ENCODE assay signal across 18 cellular contexts in the genomic region with DNA sequence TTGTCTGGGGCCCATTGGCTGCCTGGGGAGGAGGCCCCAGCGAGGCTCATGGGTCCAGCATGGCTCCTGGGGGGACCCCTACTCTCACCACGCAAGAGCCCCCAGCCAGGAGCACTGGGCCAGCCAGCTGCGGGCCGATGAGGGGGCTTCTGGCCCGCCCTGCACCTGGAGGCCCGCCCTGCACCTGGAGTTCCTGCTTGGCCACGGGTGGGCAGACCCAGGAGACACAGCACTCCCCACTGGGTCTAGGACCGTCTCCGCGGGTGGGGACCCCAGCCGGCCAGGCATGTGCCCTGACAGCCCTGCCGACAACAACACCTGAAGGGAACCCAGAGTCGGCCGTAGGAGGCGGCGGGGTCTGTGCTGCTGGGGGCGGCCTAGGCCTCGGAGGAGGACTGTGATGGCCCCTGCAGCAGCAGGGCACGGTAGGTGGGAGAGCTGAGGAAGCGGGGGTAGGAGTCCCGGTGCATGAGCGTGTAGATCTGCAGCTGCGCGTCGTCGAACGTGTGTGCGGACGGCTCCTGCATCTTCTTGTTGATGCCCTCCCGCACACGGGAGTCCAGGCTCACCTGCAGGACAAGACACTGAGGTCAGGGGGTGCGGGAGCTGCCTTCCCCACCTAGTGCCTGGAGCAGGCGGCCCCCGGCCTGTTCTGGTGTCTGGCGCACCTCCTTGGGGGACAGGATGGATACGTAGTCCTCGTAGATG. TPM values are rescaled to one million over a fixed set of nuclear protein-coding genes. Genes with fewer than 3 reads are reported as not detected.
DNase-seq lines count a peak whose midpoint lies in the region; ATAC-seq and TF ChIP-seq lines count a peak whose summit lies in the region.
"Had no signal": no experiment of that assay in that cellular context is flagged by ENCODE, and none has a peak within 500 bp of the region (broad histone marks: within the 10 kb centered on the region; RNA-seq: fewer than 3 reads in every experiment).

No MANE protein-coding gene starts in this region.

- peaks cover 22% of the 10 kb centered on the region for H3K36me3 Mint-ChIP-seq in activated CD8-positive, alpha-beta memory T cell treated with anti-CD3 and anti-CD28 coated beads, Interleukin-2, amount 10 ng/mL, durations not matched to agents 7 days and 5 days

- H3K4me1 Mint-ChIP-seq in activated CD8-positive, alpha-beta memory T cell treated with anti-CD3 and anti-CD28 coated beads, Interleukin-2, amount 10 ng/mL, durations not matched to agents 7 days and 5 days, result peaks cover 35% of the 10 kb centered on the region

- peak overlapping the region; percentile 23 for H3K27ac Mint-ChIP-seq in activated CD8-positive, alpha-beta memory T cell treated with anti-CD3 and anti-CD28 coated beads, Interleukin-2, amount 10 ng/mL, durations not matched to agents 7 days and 5 days

- H3K79me1 ChIP-seq in IMR-90 (ENCODE audit: low read depth in 1 of 2, low read length in 2 of 2) (peaks cover 3 to 5% of the 10 kb centered on the region in 2 experiments; a peak in 3 of 4 replicates), mesenchymal stem cell (replicated peaks; ENCODE audit: low read length, poor library complexity, severe bottlenecking) (peaks cover 20% of the 10 kb centered on the region)

- no peak for DNase-seq in activated CD8-positive, alpha-beta memory T cell treated with anti-CD3 and anti-CD28 coated beads, Interleukin-2, amount 10 ng/mL, durations not matched to agents 7 days and 5 days
- no peak for DNase-seq in activated CD8-positive, alpha-beta memory T cell treated with anti-CD3 and anti-CD28 coated beads, Interleukin-2, amount 50 U/mL, for 48 hours
- no peak for DNase-seq in IMR-90
- no peak for DNase-seq in mesenchymal stem cell
- no peak for DNase-seq in SHP77 treated with DMSO at 0.1 percent for 48 hours (lab: John Stamatoyannopoulos, UW)
- DNase-seq: C1 segment of cervical spinal cord, DMS79 treated with DMSO at 0.1 percent for 48 hours, GM23248, Kasumi-1, MM.1S, NCI-H1092 treated with DMSO at 0.1 percent for 48 hours, NCI-H2081 treated with DMSO at 0.1 percent for 48 hours, NCI-H510A treated with DMSO at 0.1 percent for 48 hours, SHP77 had no signal

- H3K4me2 ChIP-seq in IMR-90 (ENCODE audit: low read depth, low read length) (no peak overlapping the region), mesenchymal stem cell (ENCODE audit: low read length, poor library complexity, severe bottlenecking) (no peak overlapping the region)

- no peak for TF ChIP-seq POLR2A in IMR-90 (IDR thresholded peaks at IDR 0.05; ENCODE audit: low read depth, low read length)

- H3K36me3 ChIP-seq in IMR-90 (ENCODE audit: control insufficient read depth, insufficient read depth, low read length) (peaks cover 26% of the 10 kb centered on the region; the same call in 1 of the 2 replicates), mesenchymal stem cell (ENCODE audit: control insufficient read depth in 1 of 2, insufficient read depth in 2 of 2, low read depth in 1 of 2, low read length in 2 of 2) (peaks cover 17 to 75% of the 10 kb centered on the region in 2 experiments)

- no peaks in the 10 kb centered on the region for H3K9me3 ChIP-seq in IMR-90 (ENCODE audit: control insufficient read depth, insufficient read depth, low read length)
- no peaks in the 10 kb centered on the region for H3K9me3 ChIP-seq in mesenchymal stem cell (ENCODE audit: control insufficient read depth, low read length)

- no peak overlapping the region for H2BK120ac ChIP-seq in IMR-90 (ENCODE audit: low read depth, low read length)
- no peak overlapping the region for H2BK120ac ChIP-seq in mesenchymal stem cell (ENCODE audit: low read depth, low read length)

- TF ChIP-seq CTCF in IMR-90 (conservative IDR thresholded peaks at IDR 0.05; ENCODE audit: low read depth, low read length), result no peak

- H3K14ac ChIP-seq in IMR-90 (replicated peaks; ENCODE audit: low read depth, low read length), result no peak overlapping the region
- no peak overlapping the region for H3K14ac ChIP-seq in mesenchymal stem cell (ENCODE audit: low read length in 2 of 2)

- H2AFZ ChIP-seq in IMR-90 (replicated peaks; ENCODE audit: low read length, poor library complexity), result no peak overlapping the region
- no peak overlapping the region for H2AFZ ChIP-seq in mesenchymal stem cell (ENCODE audit: low read depth, low read length)
- H2AFZ ChIP-seq: GM23248 had no signal

- H4K8ac ChIP-seq in IMR-90 (ENCODE audit: low read depth in 2 of 2, low read length in 2 of 2), result no peak overlapping the region
- H4K8ac ChIP-seq in mesenchymal stem cell (ENCODE audit: low read length), result no peak overlapping the region

- TF ChIP-seq RAD21 in IMR-90 (IDR thresholded peaks at IDR 0.05; ENCODE audit: low read length), result no peak

- H2BK20ac ChIP-seq in IMR-90 (ENCODE audit: low read depth, low read length), result no peak overlapping the region

- no peak overlapping the region for H3K23ac ChIP-seq in IMR-90 (ENCODE audit: low read depth, low read length)
- H3K23ac ChIP-seq in mesenchymal stem cell (ENCODE audit: low read length in 2 of 2), result no peak overlapping the region

- H4K91ac ChIP-seq in IMR-90 (ENCODE audit: insufficient read depth, low read depth, low read length), result no peak overlapping the region
- H4K91ac ChIP-seq in mesenchymal stem cell (ENCODE audit: low read length), result peak overlapping the region; percentile 25

- no peak overlapping the region for H3K18ac ChIP-seq in IMR-90 (ENCODE audit: low read depth, low read length)
- no peak overlapping the region for H3K18ac ChIP-seq in mesenchymal stem cell (ENCODE audit: low read depth in 1 of 2, low read length in 2 of 2)

- no peaks in the 10 kb centered on the region for H3K9me3 Mint-ChIP-seq in activated CD8-positive, alpha-beta memory T cell treated with anti-CD3 and anti-CD28 coated beads, Interleukin-2, amount 10 ng/mL, durations not matched to agents 7 days and 5 days (ENCODE audit: low read depth)

- no peak overlapping the region for H4K5ac ChIP-seq in IMR-90 (ENCODE audit: low read depth, low read length)

- H3K27me3 ChIP-seq in IMR-90 (ENCODE audit: control insufficient read depth, insufficient read depth, low read length) (no peaks in the 10 kb centered on the region), mesenchymal stem cell (ENCODE audit: control insufficient read depth in 1 of 2, insufficient read depth in 1 of 2, low read length in 2 of 2) (no peaks in the 10 kb centered on the region)

- CTCF ChIA-PET in activated CD8-positive, alpha-beta memory T cell treated with anti-CD3 and anti-CD28 coated beads, Interleukin-2, amount 10 ng/mL, durations not matched to agents 7 days and 5 days (lab: Charles Lee), result interaction anchor here (1.3 kb wide), 1 partner anchor 93 kb away, joined by 4 read pairs; a partner anchor contains a TSS
- CTCF ChIA-PET in IMR-90 (lab: Yijun Ruan, JAX), result interaction anchor here (0.6 kb wide), 1 partner anchor 65 kb away, joined by 3 read pairs; no protein-coding TSS in a partner anchor

- intact Hi-C loops in IMR-90 (cut with micrococcal nuclease), result no loop called here

- H3K4ac ChIP-seq in IMR-90 (ENCODE audit: low read depth, low read length) (no peak overlapping the region), mesenchymal stem cell (ENCODE audit: low read depth in 1 of 2, low read length in 2 of 2) (no peak overlapping the region)

- dilution Hi-C loops in IMR-90 (cut with HindIII; ENCODE audit: low sequenced_read_pairs, unreplicated experiment), result no loop called here

- H3K4me3 Mint-ChIP-seq in activated CD8-positive, alpha-beta memory T cell treated with anti-CD3 and anti-CD28 coated beads, Interleukin-2, amount 10 ng/mL, durations not matched to agents 7 days and 5 days, result no peak overlapping the region

- H3K9ac ChIP-seq in IMR-90 (ENCODE audit: low read depth, low read length) (no peak overlapping the region), mesenchymal stem cell (ENCODE audit: low read length) (no peak overlapping the region)
- H3K9ac ChIP-seq: GM23248 had no signal

- no peak overlapping the region for H3K27ac ChIP-seq in IMR-90 (ENCODE audit: insufficient read depth, low read length)
- no peak overlapping the region for H3K27ac ChIP-seq in mesenchymal stem cell (ENCODE audit: low read length, poor library complexity, severe bottlenecking)
- H3K27ac ChIP-seq: GM23248 had no signal

- H3K56ac ChIP-seq in IMR-90 (ENCODE audit: extremely low read depth, insufficient read depth, low read length), result no peak overlapping the region

- no peaks in the 10 kb centered on the region for H3K9me1 ChIP-seq in IMR-90 (ENCODE audit: insufficient read depth, low read length)

- 89% methylated on average over 13 of the region's 37 CpGs; no CpG with 5 or more reads in 1 of the 2 experiments for WGBS in IMR-90 (ENCODE audit: extremely low coverage in 2 of 2, insufficient read length in 1 of 2), 2 experiments
- 97% methylated on average over 37 of the region's 37 CpGs for WGBS in mesenchymal stem cell

- H2AK5ac ChIP-seq in IMR-90 (ENCODE audit: low read depth, low read length) (no peak overlapping the region), mesenchymal stem cell (ENCODE audit: low read length, severe bottlenecking) (no peak overlapping the region)

- no TSS peak for BruUV-seq in IMR-90 (replicated peaks; lab: Mats Ljungman, UMichigan)

- peak overlapping the region; percentile 65 for H2AK9ac ChIP-seq in IMR-90 (replicated peaks; ENCODE audit: low read depth, low read length, poor library complexity)

- H2BK5ac ChIP-seq in IMR-90 (ENCODE audit: low read depth, low read length, poor library complexity, severe bottlenecking), result no peak overlapping the region
- H2BK5ac ChIP-seq in mesenchymal stem cell (ENCODE audit: low read depth, low read length, poor library complexity, severe bottlenecking), result no peak overlapping the region

- no peaks in the 10 kb centered on the region; the same call in none of the 2 replicates for H4K20me1 ChIP-seq in IMR-90 (ENCODE audit: insufficient read depth, low read length)

- no peaks in the 10 kb centered on the region for H3K27me3 Mint-ChIP-seq in activated CD8-positive, alpha-beta memory T cell treated with anti-CD3 and anti-CD28 coated beads, Interleukin-2, amount 10 ng/mL, durations not matched to agents 7 days and 5 days

- H3K4me1 ChIP-seq in IMR-90 (ENCODE audit: control insufficient read depth, insufficient read depth, low read length) (peaks cover 6% of the 10 kb centered on the region), mesenchymal stem cell (ENCODE audit: control insufficient read depth, insufficient read depth, low read depth, low read length) (peaks cover 21% of the 10 kb centered on the region)

- H3K4me3 ChIP-seq in IMR-90 (ENCODE audit: insufficient read depth, low read depth, low read length) (no peak overlapping the region), mesenchymal stem cell (ENCODE audit: insufficient read depth in 1 of 2, low read depth in 1 of 2, low read length in 2 of 2) (no peak overlapping the region)
- H3K4me3 ChIP-seq: GM23248 had no signal

- no peak overlapping the region for H2BK12ac ChIP-seq in mesenchymal stem cell (ENCODE audit: low read length in 2 of 2)

- ATAC-seq in activated CD8-positive, alpha-beta memory T cell treated with anti-CD3 and anti-CD28 coated beads, Interleukin-2, amount 10 ng/mL, durations not matched to agents 7 days and 5 days, result no peak
- ATAC-seq in IMR-90 (ENCODE audit: low read depth) (no peak), GM18519 (IDR thresholded peaks at IDR 0.05; ENCODE audit: low FRiP score, unreplicated experiment) (no peak)
- ATAC-seq: Panc1, SK-N-SH treated with all-trans-retinoic acid at 6 μM for 48 hours had no signal

- H2BK15ac ChIP-seq in IMR-90 (ENCODE audit: low read depth, low read length) (no peak overlapping the region), mesenchymal stem cell (ENCODE audit: low read depth, poor library complexity, severe bottlenecking) (no peak overlapping the region)

- POLR2A ChIA-PET in IMR-90 (lab: Charles Lee; ENCODE audit: unreplicated experiment), result interaction anchor here (0.8 kb wide), 1 partner anchor 11 kb away, joined by 3 read pairs; a partner anchor contains a TSS

- in situ Hi-C loops in IMR-90 (cut with MboI; ENCODE audit: low sequenced_read_pairs), result no loop called here

RNA-seq across cellular contexts. Expression of a gene that starts 5.7 kb away (rescaled TPM):
- total RNA-seq in activated CD8-positive, alpha-beta memory T cell treated with anti-CD3 and anti-CD28 coated beads, Interleukin-2, amount 10 ng/mL, durations not matched to agents 7 days and 5 days, result 100 to 1,000 TPM in 1 of 2 experiments, 10 to 100 TPM in 1; 84.5 to 119 TPM
- 7.7 and 8.1 TPM in 2 replicates for total RNA-seq in IMR-90 (2012; rRNA removed)
- 17.5 and 21.5 TPM in 2 replicates for polyA plus RNA-seq in IMR-90 (2012; rRNA removed)
- 9.7 and 22.3 TPM in 2 replicates for polyA plus RNA-seq in IMR-90 (2012; cell fraction: cytosol; rRNA removed)
- 8.4 and 19.7 TPM in 2 replicates for polyA plus RNA-seq in IMR-90 (2012; cell fraction: nucleus; rRNA removed; ENCODE audit: low replicate concordance)
- polyA plus RNA-seq in mesenchymal stem cell (2013, experiment 1 of 2), result 11.6 TPM
- 13.4 TPM for polyA plus RNA-seq in mesenchymal stem cell (2013, experiment 2 of 2)

RNA-seq across cellular contexts. Expression of a gene that starts 6.3 kb away (rescaled TPM):
- total RNA-seq in activated CD8-positive, alpha-beta memory T cell treated with anti-CD3 and anti-CD28 coated beads, Interleukin-2, amount 10 ng/mL, durations not matched to agents 7 days and 5 days, result under 1 TPM; 0.75 to 0.99 TPM
- total RNA-seq in IMR-90 (2012; rRNA removed), result 0.28 and 0.36 TPM in 2 replicates
- polyA plus RNA-seq in IMR-90 (2012; rRNA removed), result 1.1 and 1.2 TPM in 2 replicates
- polyA plus RNA-seq in IMR-90 (2012; cell fraction: cytosol; rRNA removed), result 0.80 and 1.9 TPM in 2 replicates
- 1.2 and 2.6 TPM in 2 replicates for polyA plus RNA-seq in IMR-90 (2012; cell fraction: nucleus; rRNA removed; ENCODE audit: low replicate concordance)
- 0.54 TPM for polyA plus RNA-seq in mesenchymal stem cell (2013, experiment 1 of 2)
- 0.40 TPM for polyA plus RNA-seq in mesenchymal stem cell (2013, experiment 2 of 2)

RNA-seq across cellular contexts. Expression of a gene that starts 10.6 kb away (rescaled TPM):
- total RNA-seq in activated CD8-positive, alpha-beta memory T cell treated with anti-CD3 and anti-CD28 coated beads, Interleukin-2, amount 10 ng/mL, durations not matched to agents 7 days and 5 days, result not detected
- total RNA-seq in IMR-90 (2012; rRNA removed), result not detected in 2 replicates
- 0.16 and 0.21 TPM in 2 replicates for polyA plus RNA-seq in IMR-90 (2012; rRNA removed)
- 0.15 and 0.36 TPM in 2 replicates for polyA plus RNA-seq in IMR-90 (2012; cell fraction: cytosol; rRNA removed)
- 0.34 TPM in 1 of 2 replicates, not detected in the other for polyA plus RNA-seq in IMR-90 (2012; cell fraction: nucleus; rRNA removed; ENCODE audit: low replicate concordance)
- polyA plus RNA-seq in mesenchymal stem cell (2013, experiment 1 of 2), result 0.08 TPM
- polyA plus RNA-seq in mesenchymal stem cell (2013, experiment 2 of 2), result not detected
- total RNA-seq: A172 had no signal

RNA-seq across cellular contexts. Expression of a gene that starts 10.6 kb away (rescaled TPM):
- 10 to 100 TPM; 54.3 to 57.4 TPM for total RNA-seq in activated CD8-positive, alpha-beta memory T cell treated with anti-CD3 and anti-CD28 coated beads, Interleukin-2, amount 10 ng/mL, durations not matched to agents 7 days and 5 days
- total RNA-seq in IMR-90 (2012; rRNA removed), result 8.9 and 9.3 TPM in 2 replicates
- polyA plus RNA-seq in IMR-90 (2012; rRNA removed), result 28.9 and 30.0 TPM in 2 replicates
- 53.8 and 63.8 TPM in 2 replicates for polyA plus RNA-seq in IMR-90 (2012; cell fraction: cytosol; rRNA removed)
- polyA plus RNA-seq in IMR-90 (2012; cell fraction: nucleus; rRNA removed; ENCODE audit: low replicate concordance), result 76.1 and 133 TPM in 2 replicates
- polyA plus RNA-seq in mesenchymal stem cell (2013, experiment 1 of 2), result 57.9 TPM
- polyA plus RNA-seq in mesenchymal stem cell (2013, experiment 2 of 2), result 60.9 TPM

RNA-seq across cellular contexts. Expression of a gene that starts 24.2 kb away (rescaled TPM):
- total RNA-seq in activated CD8-positive, alpha-beta memory T cell treated with anti-CD3 and anti-CD28 coated beads, Interleukin-2, amount 10 ng/mL, durations not matched to agents 7 days and 5 days, result 1 to 10 TPM in 1 of 2 experiments, under 1 TPM in 1; 0.20 to 1.8 TPM
- total RNA-seq in IMR-90 (2012; rRNA removed), result not detected in 2 replicates
- polyA plus RNA-seq in IMR-90 (2012; rRNA removed), result not detected in 2 replicates
- 0.03 TPM in 1 of 2 replicates, not detected in the other for polyA plus RNA-seq in IMR-90 (2012; cell fraction: cytosol; rRNA removed)
- polyA plus RNA-seq in IMR-90 (2012; cell fraction: nucleus; rRNA removed; ENCODE audit: low replicate concordance), result 0.03 TPM in 1 of 2 replicates, not detected in the other
- polyA plus RNA-seq in mesenchymal stem cell (2013, experiment 1 of 2), result 0.33 TPM
- 0.27 TPM for polyA plus RNA-seq in mesenchymal stem cell (2013, experiment 2 of 2)
- total RNA-seq: GM23248 had no signal
- polyA plus RNA-seq: GM23248 had no signal
